16 cellular contexts compared by ENCODE assay signal in the genomic region with DNA sequence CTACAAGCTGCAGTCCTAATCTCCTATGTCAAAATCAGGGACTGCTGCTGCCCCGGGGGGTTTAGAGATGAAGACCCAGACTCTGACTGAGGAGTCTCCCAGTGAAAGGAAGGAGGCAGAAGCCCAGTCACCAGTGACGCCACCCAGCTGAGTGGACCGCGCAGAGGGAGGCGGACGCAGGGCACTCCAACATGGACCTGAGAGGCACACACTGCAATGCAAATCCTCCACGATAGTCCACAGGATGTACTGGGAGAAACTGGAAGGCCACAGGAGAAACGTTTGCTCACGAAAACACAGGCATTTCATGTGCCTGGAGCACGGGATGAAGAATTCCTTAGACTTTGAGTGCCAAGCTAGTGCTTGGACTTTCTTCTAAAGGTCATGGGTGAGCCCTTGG.
"Had no signal": no experiment of that assay in that cellular context is flagged by ENCODE, and none has a peak within 500 bp of the region (broad histone marks: within the 10 kb centered on the region; RNA-seq: fewer than 3 reads in every experiment).

No MANE protein-coding gene starts in this region.

- H3K4me3 ChIP-seq: lower lobe of right lung, psoas muscle, skin epidermis, spleen, suprapubic skin, transverse colon, vagina had no signal

- H3K36me3 ChIP-seq: lower lobe of right lung, spleen, suprapubic skin, transverse colon, vagina had no signal

- H3K36me3 Mint-ChIP-seq: naive thymus-derived CD8-positive, alpha-beta T cell had no signal

- H3K27me3 ChIP-seq: vagina had no signal

- DNase-seq: cortex of kidney; effector memory CD8-positive, alpha-beta T cell; hypothalamus; immature natural killer cell; left ventricle myocardium superior; lower lobe of right lung; naive thymus-derived CD8-positive, alpha-beta T cell; psoas muscle; spleen; stimulated activated CD4-positive, alpha-beta T cell treated with anti-CD3 and anti-CD28 coated beads, Interleukin-2, amount 100 ng/mL, for 48 hours; stimulated activated naive CD4-positive, alpha-beta T cell; stimulated activated naive CD8-positive, alpha-beta T cell treated with anti-CD3 and anti-CD28 coated beads, Interleukin-15, amount 100 ng/mL, for 72 hours; transverse colon had no signal

- H3K27ac ChIP-seq: lower lobe of right lung, psoas muscle, spleen, suprapubic skin, transverse colon, vagina had no signal

- ATAC-seq: effector memory CD8-positive, alpha-beta T cell; left ventricle myocardium superior; lower lobe of right lung; naive thymus-derived CD8-positive, alpha-beta T cell; psoas muscle; stimulated activated naive CD8-positive, alpha-beta T cell treated with anti-CD3 and anti-CD28 coated beads, Interleukin-15, amount 100 ng/mL, for 72 hours had no signal

- H3K4me3 Mint-ChIP-seq: effector memory CD8-positive, alpha-beta T cell; immature natural killer cell; stimulated activated naive CD8-positive, alpha-beta T cell treated with anti-CD3 and anti-CD28 coated beads, Interleukin-15, amount 100 ng/mL, for 72 hours had no signal

- H3K9me3 ChIP-seq: lower lobe of right lung, psoas muscle, suprapubic skin, transverse colon, vagina had no signal

- H3K4me1 ChIP-seq: lower lobe of right lung, psoas muscle, suprapubic skin, transverse colon, vagina had no signal

- H3K27ac Mint-ChIP-seq: effector memory CD8-positive, alpha-beta T cell; immature natural killer cell had no signal
